18 cellular contexts compared by ENCODE assay signal in genomic region chr17:6104956-6105355, GRCh38. TPM values are rescaled to one million over a fixed set of nuclear protein-coding genes. Genes with fewer than 3 reads are reported as not detected.
"Had no signal": no experiment of that assay in that cellular context is flagged by ENCODE, and none has a peak within 500 bp of the region (broad histone marks: within the 10 kb centered on the region; RNA-seq: fewer than 3 reads in every experiment).

No MANE protein-coding gene starts in this region.

- H3K27ac ChIP-seq: adrenal gland, coronary artery, esophagus squamous epithelium, lower lobe of right lung, thyroid gland, vagina had no signal

- H3K36me3 Mint-ChIP-seq: activated naive CD4-positive, alpha-beta T cell treated with anti-CD3 and anti-CD28 coated beads, Interleukin-2, amount 50 U/mL, for 24 hours; stimulated activated naive B cell treated with anti-CD40 and anti-IgM and Interleukin-4, amounts not matched to agents 10 μg/mL and 1 μg/mL and 100 μg/mL, for 72 hours had no signal

- H3K4me1 Mint-ChIP-seq: activated CD4-positive, alpha-beta memory T cell treated with anti-CD3 and anti-CD28 coated beads, Interleukin-2, amount 10 ng/mL, durations not matched to agents 7 days and 5 days; activated naive CD4-positive, alpha-beta T cell treated with anti-CD3 and anti-CD28 coated beads, Interleukin-2, amount 50 U/mL, for 24 hours; naive thymus-derived CD8-positive, alpha-beta T cell; stimulated activated naive B cell treated with anti-CD40 and anti-IgM and Interleukin-4, amounts not matched to agents 10 μg/mL and 1 μg/mL and 100 μg/mL, for 72 hours had no signal

- H3K4me3 Mint-ChIP-seq: activated CD4-positive, alpha-beta memory T cell treated with anti-CD3 and anti-CD28 coated beads, Interleukin-2, amount 10 ng/mL, durations not matched to agents 7 days and 5 days; activated naive CD4-positive, alpha-beta T cell treated with anti-CD3 and anti-CD28 coated beads, Interleukin-2, amount 50 U/mL, for 24 hours; activated T-cell treated with anti-CD3 and anti-CD28 coated beads, Interleukin-2, amount 50 U/mL, for 24 hours; naive thymus-derived CD8-positive, alpha-beta T cell; stimulated activated naive B cell treated with anti-CD40 and anti-IgM and Interleukin-4, amounts not matched to agents 10 μg/mL and 1 μg/mL and 100 μg/mL, for 72 hours had no signal

- ATAC-seq: lower lobe of right lung; naive thymus-derived CD8-positive, alpha-beta T cell; stimulated activated naive B cell treated with anti-CD40 and anti-IgM and Interleukin-4, amounts not matched to agents 10 μg/mL and 1 μg/mL and 100 μg/mL, for 72 hours had no signal

- H3K27ac Mint-ChIP-seq: activated CD4-positive, alpha-beta memory T cell treated with anti-CD3 and anti-CD28 coated beads, Interleukin-2, amount 10 ng/mL, durations not matched to agents 7 days and 5 days; activated naive CD4-positive, alpha-beta T cell treated with anti-CD3 and anti-CD28 coated beads, Interleukin-2, amount 50 U/mL, for 24 hours; activated T-cell treated with anti-CD3 and anti-CD28 coated beads, Interleukin-2, amount 50 U/mL, for 24 hours; naive thymus-derived CD8-positive, alpha-beta T cell; stimulated activated naive B cell treated with anti-CD40 and anti-IgM and Interleukin-4, amounts not matched to agents 10 μg/mL and 1 μg/mL and 100 μg/mL, for 72 hours had no signal

- FAIRE-seq: endothelial cell of umbilical vein had no signal

- H3K36me3 ChIP-seq: adrenal gland, esophagus squamous epithelium, lower lobe of right lung, thyroid gland, vagina had no signal

- H3K4me1 ChIP-seq: adrenal gland, esophagus squamous epithelium, lower lobe of right lung, thyroid gland, vagina had no signal

- DNase-seq: activated CD4-positive, alpha-beta memory T cell treated with anti-CD3 and anti-CD28 coated beads, Interleukin-2, amount 10 ng/mL, durations not matched to agents 7 days and 5 days; activated CD4-positive, alpha-beta T cell treated with anti-CD3 and anti-CD28 coated beads for 4 hours; activated T-cell treated with anti-CD3 and anti-CD28 coated beads, Interleukin-2, amount 50 U/mL, for 24 hours; caudate nucleus; esophagus squamous epithelium; hippocampal formation; kidney glomerular epithelial cell; lower lobe of right lung; naive thymus-derived CD8-positive, alpha-beta T cell; stimulated activated CD4-positive, alpha-beta T cell treated with anti-CD3 and anti-CD28 coated beads, Interleukin-2, amount 100 ng/mL, for 48 hours; stimulated activated naive B cell treated with anti-CD40 and anti-IgM and Interleukin-4, amounts not matched to agents 10 μg/mL and 1 μg/mL and 100 μg/mL, for 72 hours; thyroid gland had no signal

- H3K9me3 ChIP-seq: adrenal gland, esophagus squamous epithelium, lower lobe of right lung, thyroid gland, vagina had no signal

- H3K27me3 ChIP-seq: adrenal gland, thyroid gland, vagina had no signal

- H3K9me3 Mint-ChIP-seq: activated CD4-positive, alpha-beta memory T cell treated with anti-CD3 and anti-CD28 coated beads, Interleukin-2, amount 10 ng/mL, durations not matched to agents 7 days and 5 days; activated naive CD4-positive, alpha-beta T cell treated with anti-CD3 and anti-CD28 coated beads, Interleukin-2, amount 50 U/mL, for 24 hours; activated T-cell treated with anti-CD3 and anti-CD28 coated beads, Interleukin-2, amount 50 U/mL, for 24 hours had no signal

- H3K4me3 ChIP-seq: adrenal gland, coronary artery, esophagus squamous epithelium, lower lobe of right lung, thyroid gland, vagina had no signal

- H3K27me3 Mint-ChIP-seq: activated CD4-positive, alpha-beta memory T cell treated with anti-CD3 and anti-CD28 coated beads, Interleukin-2, amount 10 ng/mL, durations not matched to agents 7 days and 5 days had no signal

RNA-seq across cellular contexts. Expression of gene WSCD1, which starts 34.8 kb away (rescaled TPM):
- total RNA-seq: activated CD4-positive, alpha-beta memory T cell treated with anti-CD3 and anti-CD28 coated beads, Interleukin-2, amount 10 ng/mL, durations not matched to agents 7 days and 5 days; naive thymus-derived CD8-positive, alpha-beta T cell; T-helper 1 cell treated with Interleukin-12 subunit alpha and Interleukin-12 subunit beta and Interleukin-4 antibody, amounts not matched to agents 30 ng/mL and 1 ng/mL, for 36 hours had no signal
- polyA plus RNA-seq: naive thymus-derived CD8-positive, alpha-beta T cell had no signal
